In genomic region chr11:108289699-108290098, GRCh38 we compare ENCODE assay signal across 16 cellular contexts.
DNase-seq lines count a peak whose midpoint lies in the region; ATAC-seq and TF ChIP-seq lines count a peak whose summit lies in the region.
"Had no signal": no experiment of that assay in that cellular context is flagged by ENCODE, and none has a peak within 500 bp of the region (broad histone marks: within the 10 kb centered on the region; RNA-seq: fewer than 3 reads in every experiment).

No MANE protein-coding gene starts in this region.

- H3K27me3 ChIP-seq in thyroid gland = no peaks in the 10 kb centered on the region
- H3K27me3 ChIP-seq: upper lobe of right lung had no signal

- ATAC-seq in HG03378 (IDR thresholded peaks at IDR 0.05; ENCODE audit: unreplicated experiment) (peak; percentile 63), esophagus mucosa (peak; percentile 73), Right ventricle myocardium inferior (no peak)
- ATAC-seq: upper lobe of right lung had no signal

- no peak overlapping the region for H3K4me3 Mint-ChIP-seq in activated naive CD8-positive, alpha-beta T cell
- H3K4me3 Mint-ChIP-seq in activated naive CD8-positive, alpha-beta T cell treated with anti-CD3 and anti-CD28 coated beads for 36 hours = no peak overlapping the region

- TF ChIP-seq CTCF in thyroid gland (IDR thresholded peaks at IDR 0.05) = no peak

- no peaks in the 10 kb centered on the region for H3K9me3 Mint-ChIP-seq in activated naive CD8-positive, alpha-beta T cell (ENCODE audit: low read depth)
- no peaks in the 10 kb centered on the region for H3K9me3 Mint-ChIP-seq in activated naive CD8-positive, alpha-beta T cell treated with anti-CD3 and anti-CD28 coated beads for 36 hours

- no peaks in the 10 kb centered on the region for H3K27me3 Mint-ChIP-seq in activated naive CD8-positive, alpha-beta T cell
- H3K27me3 Mint-ChIP-seq in activated naive CD8-positive, alpha-beta T cell treated with anti-CD3 and anti-CD28 coated beads for 36 hours = no peaks in the 10 kb centered on the region

- peaks cover 0 to 7% of the 10 kb centered on the region in 2 donors for H3K4me1 ChIP-seq in thyroid gland
- H3K4me1 ChIP-seq: upper lobe of right lung had no signal

- H3K36me3 ChIP-seq in thyroid gland = peaks cover 4% of the 10 kb centered on the region in 2 donors

- 41 to 42% methylated on average over 6 of the region's 6 CpGs for WGBS in thyroid gland, 2 donors

- no peak for TF ChIP-seq POLR2A in thyroid gland (IDR thresholded peaks at IDR 0.05)

- intact Hi-C loops in thyroid gland (cut with DNase I) = no loop called here
- intact Hi-C loops in Right ventricle myocardium inferior (cut with DNase I) = no loop called here

- H3K4me3 ChIP-seq in thyroid gland (replicated peaks in 1 of 3) = no peak overlapping the region
- H3K4me3 ChIP-seq: coronary artery, lung, SK-N-MC, upper lobe of right lung had no signal

- peak overlapping the region; percentile 0 to 48 (median 46) for H3K27ac ChIP-seq in thyroid gland
- H3K27ac ChIP-seq: coronary artery, SK-N-MC, upper lobe of right lung had no signal

- no peak for DNase-seq in activated naive CD8-positive, alpha-beta T cell treated with anti-CD3 and anti-CD28 coated beads for 36 hours
- DNase-seq in thyroid gland (peak; percentile 58 to 76), retina (no peak), Right ventricle myocardium inferior (ENCODE audit: missing footprints) (no peak)
- DNase-seq in activated effector memory CD4-positive, alpha-beta T cell treated with anti-CD3 and anti-CD28 coated beads, Interleukin-2, amount 50 U/mL, for 16 hours = no peak
- DNase-seq: anterior cingulate cortex; NCI-H1930; occipital lobe; stimulated activated CD4-positive, alpha-beta T cell treated with anti-CD3 and anti-CD28 coated beads, Interleukin-15, amount 100 ng/mL, for 24 hours; upper lobe of right lung had no signal

- peaks cover 14% of the 10 kb centered on the region for H3K36me3 Mint-ChIP-seq in activated naive CD8-positive, alpha-beta T cell
- H3K36me3 Mint-ChIP-seq in activated naive CD8-positive, alpha-beta T cell treated with anti-CD3 and anti-CD28 coated beads for 36 hours = peaks cover 32% of the 10 kb centered on the region

- H3K9me3 ChIP-seq in thyroid gland = no peaks in the 10 kb centered on the region
- H3K9me3 ChIP-seq: upper lobe of right lung had no signal

- peak overlapping the region; percentile 81 for H3K27ac Mint-ChIP-seq in activated naive CD8-positive, alpha-beta T cell
- no peak overlapping the region for H3K27ac Mint-ChIP-seq in activated naive CD8-positive, alpha-beta T cell treated with anti-CD3 and anti-CD28 coated beads for 36 hours

- H3K4me1 Mint-ChIP-seq in activated naive CD8-positive, alpha-beta T cell (ENCODE audit: low read depth) = peaks cover 46% of the 10 kb centered on the region
- H3K4me1 Mint-ChIP-seq in activated naive CD8-positive, alpha-beta T cell treated with anti-CD3 and anti-CD28 coated beads for 36 hours = peaks cover 25% of the 10 kb centered on the region

Comparison
In these comparisons a context has a peak if more than half of its experiments do, and no peak if none do; other contexts are left out.
1. DNase-seq: peak in thyroid gland (2 of 2); none in activated naive CD8-positive, alpha-beta T cell treated with anti-CD3 and anti-CD28 coated beads for 36 hours (single experiment), retina (single experiment), activated effector memory CD4-positive, alpha-beta T cell treated with anti-CD3 and anti-CD28 coated beads, Interleukin-2, amount 50 U/mL, for 16 hours (single experiment) and Right ventricle myocardium inferior (single experiment).